8 cellular contexts compared by ENCODE assay signal in the genomic region with DNA sequence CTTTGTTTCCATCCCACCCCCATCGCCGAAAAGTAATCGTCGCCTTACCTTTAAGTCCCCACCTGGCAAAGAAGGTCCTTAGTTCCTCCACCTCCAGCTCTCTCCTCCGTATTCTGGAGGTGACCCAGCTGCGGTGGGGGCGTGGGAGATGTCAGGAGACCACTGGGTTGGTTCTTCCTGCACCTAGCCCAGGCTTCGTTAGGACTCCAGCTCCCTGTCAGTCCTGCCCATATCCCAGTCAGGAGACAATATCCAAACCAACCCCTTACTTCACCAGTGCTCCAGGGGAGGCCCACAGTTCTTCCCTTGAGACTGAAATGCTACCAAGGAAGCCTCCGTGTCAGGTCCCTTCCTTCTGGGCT. TPM values are rescaled to one million over a fixed set of nuclear protein-coding genes. Genes with fewer than 3 reads are reported as not detected.
DNase-seq lines count a peak whose midpoint lies in the region; ATAC-seq and TF ChIP-seq lines count a peak whose summit lies in the region.

No MANE protein-coding gene starts in this region.

- H2AFZ ChIP-seq in PC-3 (ENCODE audit: low read length) (no peak overlapping the region), parathyroid adenoma (no peak overlapping the region), OCI-LY7 (ENCODE audit: low read length) (no peak overlapping the region)

- H3K9me2 ChIP-seq in PC-3 (replicated peaks; ENCODE audit: low read length) (no peaks in the 10 kb centered on the region), OCI-LY7 (ENCODE audit: insufficient read depth, low read length) (no peaks in the 10 kb centered on the region)

- POLR2A ChIA-PET in PC-3 (lab: Charles Lee; ENCODE audit: unreplicated experiment) (no interaction called here), OCI-LY7 (lab: Charles Lee) (no interaction called here)

- DNase-seq in AG10803 (ENCODE audit: low read depth): no peak
- DNase-seq in PC-3: no peak
- no peak for DNase-seq in hippocampal formation (lab: John Stamatoyannopoulos, UW)
- DNase-seq in NCI-H2107 treated with DMSO at 0.1 percent for 48 hours (lab: John Stamatoyannopoulos, UW; ENCODE audit: unreplicated experiment): no peak
- no peak for DNase-seq in OCI-LY7 (ENCODE audit: low spot score)

- H3K4me2 ChIP-seq in PC-3 (ENCODE audit: low read length): peak overlapping the region; percentile 90
- H3K4me2 ChIP-seq in parathyroid adenoma (ENCODE audit: low read length): no peak overlapping the region
- no peak overlapping the region for H3K4me2 ChIP-seq in OCI-LY7 (ENCODE audit: low read length)

- H3F3A ChIP-seq in PC-3 (ENCODE audit: low read length, unreplicated experiment): no peaks in the 10 kb centered on the region

- WGBS in esophagus, 2 donors: 26% methylated on average over 9 of the region's 9 CpGs

- H3K4me1 ChIP-seq in PC-3 (ENCODE audit: insufficient read depth, low read length): peaks cover 53% of the 10 kb centered on the region
- H3K4me1 ChIP-seq in esophagus (ENCODE audit: control insufficient read depth in 2 of 2, insufficient read depth in 2 of 2, low read length in 1 of 2): peaks cover 14 to 42% of the 10 kb centered on the region in 2 donors
- H3K4me1 ChIP-seq in parathyroid adenoma: peaks cover 4% of the 10 kb centered on the region
- H3K4me1 ChIP-seq in OCI-LY7 (ENCODE audit: insufficient read depth, low read length, poor library complexity, severe bottlenecking): no peaks in the 10 kb centered on the region

- H3K4me3 ChIP-seq in AG10803 (ENCODE audit: low read length) (peak overlapping the region; percentile 79), PC-3 (ENCODE audit: low read length) (peak overlapping the region; percentile 71), esophagus (ENCODE audit: low read depth in 1 of 2, low read length in 2 of 2) (peak overlapping the region; percentile 53 to 60), parathyroid adenoma (ENCODE audit: low read depth, low read length) (no peak overlapping the region), OCI-LY7 (ENCODE audit: low read depth, low read length, poor library complexity, severe bottlenecking) (no peak overlapping the region)

- H3K9me3 ChIP-seq in PC-3 (ENCODE audit: low read length): no peaks in the 10 kb centered on the region
- no peaks in the 10 kb centered on the region for H3K9me3 ChIP-seq in esophagus (ENCODE audit: control insufficient read depth in 2 of 2, insufficient read depth in 1 of 2, low read depth in 1 of 2, low read length in 1 of 2)
- H3K9me3 ChIP-seq in parathyroid adenoma (ENCODE audit: control insufficient read depth, low read length): no peaks in the 10 kb centered on the region
- no peaks in the 10 kb centered on the region for H3K9me3 ChIP-seq in OCI-LY7 (ENCODE audit: low read length)

- H3K36me3 ChIP-seq in PC-3 (ENCODE audit: low read depth, low read length) (no peaks in the 10 kb centered on the region), esophagus (ENCODE audit: control insufficient read depth in 2 of 2, insufficient read depth in 2 of 2, low read length in 1 of 2) (no peaks in the 10 kb centered on the region), parathyroid adenoma (ENCODE audit: control insufficient read depth, insufficient read depth, low read length) (no peaks in the 10 kb centered on the region), OCI-LY7 (ENCODE audit: insufficient read depth, low read length) (no peaks in the 10 kb centered on the region)

- intact Hi-C loops in PC-3 (cut with micrococcal nuclease): no loop called here
- intact Hi-C loops in OCI-LY7 (cut with micrococcal nuclease; ENCODE audit: unreplicated experiment): loop anchor here (10.0 kb wide), 1 partner anchor 254 kb away; no protein-coding TSS in a partner anchor

- peak overlapping the region; percentile 94 for H3K27ac ChIP-seq in PC-3 (ENCODE audit: low read length)
- peak overlapping the region; percentile 98 for H3K27ac ChIP-seq in esophagus (ENCODE audit: low read depth in 2 of 2, low read length in 1 of 2)
- peak overlapping the region; percentile 71 for H3K27ac ChIP-seq in parathyroid adenoma
- no peak overlapping the region for H3K27ac ChIP-seq in OCI-LY7 (ENCODE audit: low read depth, low read length, poor library complexity, severe bottlenecking)

- CTCF ChIA-PET in PC-3 (lab: Charles Lee) (interaction anchor here (1.0 kb wide), 1 partner anchor 86 kb away, joined by 3 read pairs; no protein-coding TSS in a partner anchor), OCI-LY7 (lab: Charles Lee; ENCODE audit: unreplicated experiment) (no interaction called here)

- peak overlapping the region; percentile 92 for H3K9ac ChIP-seq in PC-3 (ENCODE audit: low read length)
- H3K9ac ChIP-seq in parathyroid adenoma: no peak overlapping the region

- H4K20me1 ChIP-seq in PC-3 (ENCODE audit: low read length) (peaks cover 5% of the 10 kb centered on the region; the same call in 1 of the 2 replicates), OCI-LY7 (ENCODE audit: insufficient read depth, low read length) (no peaks in the 10 kb centered on the region)

- no TSS peak for BruUV-seq in PC-3 (replicated peaks; lab: Mats Ljungman, UMichigan)
- BruUV-seq in OCI-LY7 (replicated peaks; lab: Mats Ljungman, UMichigan): no TSS peak

- H3K79me2 ChIP-seq in PC-3 (ENCODE audit: low read length): peaks cover 32% of the 10 kb centered on the region
- H3K79me2 ChIP-seq in parathyroid adenoma: no peaks in the 10 kb centered on the region
- H3K79me2 ChIP-seq in OCI-LY7 (ENCODE audit: insufficient read depth, low read depth, low read length): no peaks in the 10 kb centered on the region

- no peak for ATAC-seq in PC-3
- no peak for ATAC-seq in SK-N-SH treated with all-trans-retinoic acid at 6 μM for 48 hours

- no peaks in the 10 kb centered on the region for H3K27me3 ChIP-seq in PC-3 (ENCODE audit: low read length)
- H3K27me3 ChIP-seq in esophagus (ENCODE audit: control insufficient read depth in 1 of 2, insufficient read depth in 2 of 2, low read length in 2 of 2): no peaks in the 10 kb centered on the region
- no peaks in the 10 kb centered on the region for H3K27me3 ChIP-seq in parathyroid adenoma (ENCODE audit: control insufficient read depth, insufficient read depth, low read length)

- no peak for TF ChIP-seq CTCF in AG10803 (conservative IDR thresholded peaks at IDR 0.05; ENCODE audit: low read length)
- no peak for TF ChIP-seq CTCF in PC-3 (conservative IDR thresholded peaks at IDR 0.05; ENCODE audit: low read depth, low read length)
- no peak for TF ChIP-seq CTCF in parathyroid adenoma (IDR thresholded peaks at IDR 0.05)
- TF ChIP-seq CTCF in OCI-LY7 (conservative IDR thresholded peaks at IDR 0.05; ENCODE audit: low read length): no peak

TF ChIP-seq in SK-N-SH treated with all-trans-retinoic acid at 6 μM for 48 hours, 23 proteins besides CTCF, POLR2A, EP300 and RAD21:
- TF ChIP-seq ISL1 (CRISPR knock-in tag; IDR thresholded peaks at IDR 0.05): no peak
- no peak for TF ChIP-seq GLIS3 (CRISPR knock-in tag; IDR thresholded peaks at IDR 0.05)
- TF ChIP-seq TCF4 (CRISPR knock-in tag; IDR thresholded peaks at IDR 0.05; ENCODE audit: borderline replicate concordance): no peak
- no peak for TF ChIP-seq ARNTL (CRISPR knock-in tag; IDR thresholded peaks at IDR 0.05; ENCODE audit: borderline replicate concordance, low read depth)
TF ChIP-seq in SK-N-SH treated with all-trans-retinoic acid at 6 μM for 48 hours: peak in this region for 0.

RNA-seq across cellular contexts. Expression of gene ADIRF, which starts 0.7 kb away (rescaled TPM):
- 252 and 259 TPM in 2 replicates for total RNA-seq in PC-3 (2014; rRNA removed)
- 100 to 1,000 TPM; 104 to 437 TPM for polyA plus RNA-seq in esophagus
- not detected in 2 replicates for total RNA-seq in OCI-LY7 (2014; rRNA removed; shearing (Covaris generic))
- total RNA-seq in OCI-LY7 (2022): not detected in 2 replicates

RNA-seq across cellular contexts. Expression of gene SNCG, which starts 10.6 kb away (rescaled TPM):
- total RNA-seq in PC-3 (2014; rRNA removed) (0.86 and 2.7 TPM in 2 replicates), OCI-LY7 (2022) (not detected in 2 replicates)
- polyA plus RNA-seq in esophagus: 10 to 100 TPM; 19.1 to 74.0 TPM
- total RNA-seq in OCI-LY7 (2014; rRNA removed; shearing (Covaris generic)): not detected in 2 replicates

RNA-seq across cellular contexts. Expression of gene MMRN2, which starts 11.6 kb away (rescaled TPM):
- 1.9 and 6.7 TPM in 2 replicates for total RNA-seq in PC-3 (2014; rRNA removed)
- 1 to 10 TPM; 4.1 to 6.4 TPM for polyA plus RNA-seq in esophagus
- not detected in 2 replicates for total RNA-seq in OCI-LY7 (2014; rRNA removed; shearing (Covaris generic))
- total RNA-seq in OCI-LY7 (2022): not detected in 2 replicates

RNA-seq across cellular contexts. Expression of gene FAM25A, which starts 51.1 kb away (rescaled TPM):
- total RNA-seq in PC-3 (2014; rRNA removed) (6.6 and 11.4 TPM in 2 replicates), OCI-LY7 (2022) (not detected in 2 replicates)
- 1,000 to 10,000 TPM in 1 of 2 donors, 100 to 1,000 TPM in 1; 503 to 2,365 TPM for polyA plus RNA-seq in esophagus
- total RNA-seq in OCI-LY7 (2014; rRNA removed; shearing (Covaris generic)): not detected in 2 replicates

Comparison
In these comparisons a context has a peak if more than half of its experiments do, and no peak if none do; other contexts are left out.
1. H3K4me3 ChIP-seq: peak in AG10803 (single experiment), PC-3 (single experiment) and esophagus (2 of 2); none in parathyroid adenoma (single experiment) and OCI-LY7 (single experiment).
2. RNA of gene ADIRF, which starts 0.7 kb away (total RNA-seq): 252 to 259 TPM in PC-3; not detected in OCI-LY7; every median in the first group is over 100 times any median in the second.